8 cellular contexts compared by ENCODE assay signal in the genomic region with DNA sequence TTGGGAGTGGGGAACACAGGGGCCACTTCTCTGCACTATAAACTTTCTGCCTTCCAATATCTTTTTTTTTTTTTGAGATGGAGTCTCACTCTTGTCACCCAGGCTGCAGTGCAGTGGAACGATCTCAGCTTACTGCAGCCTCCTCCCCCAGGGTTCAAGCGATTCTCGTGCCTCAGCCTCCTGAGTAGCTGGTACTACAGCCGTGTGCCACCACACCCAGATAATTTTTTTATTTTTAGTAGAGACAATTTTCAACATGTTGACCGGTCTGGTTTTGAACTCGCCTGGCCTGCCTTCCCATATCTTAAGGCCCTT. TPM values are rescaled to one million over a fixed set of nuclear protein-coding genes. Genes with fewer than 3 reads are reported as not detected.
A peak's percentile ranks its signal among the peaks of the same experiment; 100 is the strongest.
DNase-seq lines count a peak whose midpoint lies in the region; ATAC-seq and TF ChIP-seq lines count a peak whose summit lies in the region.

No MANE protein-coding gene starts in this region.

- no peak overlapping the region for H2AFZ ChIP-seq in SU-DHL-6 (ENCODE audit: low read depth, low read length, severe bottlenecking)
- no peak overlapping the region for H2AFZ ChIP-seq in trophoblast cell (ENCODE audit: insufficient read depth, low read length, poor library complexity)

- no peak overlapping the region for H2BK12ac ChIP-seq in trophoblast cell (ENCODE audit: low read length)

- H3K36me3 ChIP-seq in DOHH2 (ENCODE audit: control insufficient read depth, low read length) (peaks cover 85% of the 10 kb centered on the region), SU-DHL-6 (ENCODE audit: low read length) (peaks cover 42% of the 10 kb centered on the region), trophoblast cell (ENCODE audit: control insufficient read depth in 1 of 2, insufficient read depth in 2 of 2, low read length in 2 of 2) (peaks cover 46 to 49% of the 10 kb centered on the region in 2 experiments)

- no peak for TF ChIP-seq POLR2A in erythroblast (IDR thresholded peaks at IDR 0.05; ENCODE audit: low read length)

- H3K27ac ChIP-seq in DOHH2 (ENCODE audit: low read depth, low read length) = peak overlapping the region; percentile 69
- H3K27ac ChIP-seq in SU-DHL-6 (ENCODE audit: low read depth, low read length) = peak overlapping the region; percentile 84
- H3K27ac ChIP-seq in trophoblast cell (ENCODE audit: low read depth, low read length) = peak overlapping the region; percentile 94

- H3K79me2 ChIP-seq in DOHH2 (ENCODE audit: control insufficient read depth, low read length) = peaks cover 72% of the 10 kb centered on the region
- H3K79me2 ChIP-seq in SU-DHL-6 (ENCODE audit: insufficient read depth, low read length) = peaks cover 26% of the 10 kb centered on the region
- peaks cover 21% of the 10 kb centered on the region for H3K79me2 ChIP-seq in trophoblast cell (ENCODE audit: control insufficient read depth, insufficient read depth, low read length, poor library complexity)

- H3K27me3 ChIP-seq in DOHH2 (ENCODE audit: control insufficient read depth, low read length) = no peaks in the 10 kb centered on the region
- H3K27me3 ChIP-seq in SU-DHL-6 (ENCODE audit: low read length) = no peaks in the 10 kb centered on the region
- H3K27me3 ChIP-seq in trophoblast cell (ENCODE audit: insufficient read depth, low read length) = no peaks in the 10 kb centered on the region

- WGBS in trophoblast cell (ENCODE audit: extremely low coverage, insufficient coverage, insufficient read length) = no CpG with 5 or more reads among the region's 6 CpGs

- no peak overlapping the region for H2AK5ac ChIP-seq in trophoblast cell (ENCODE audit: low read length)

- peak overlapping the region; percentile 80 for H3K4ac ChIP-seq in trophoblast cell (ENCODE audit: low read depth, low read length)

- H3K79me1 ChIP-seq in trophoblast cell (ENCODE audit: low read length) = peaks cover 21% of the 10 kb centered on the region

- peaks cover 24% of the 10 kb centered on the region for H3F3A ChIP-seq in DOHH2 (ENCODE audit: control insufficient read depth, insufficient read depth)
- peaks cover 22% of the 10 kb centered on the region for H3F3A ChIP-seq in SU-DHL-6 (ENCODE audit: insufficient read depth)

- H3K9me3 ChIP-seq in DOHH2 (ENCODE audit: control insufficient read depth, insufficient read depth, low read length) (no peaks in the 10 kb centered on the region), SU-DHL-6 (ENCODE audit: insufficient read depth, low read length) (no peaks in the 10 kb centered on the region), trophoblast cell (ENCODE audit: insufficient read depth, low read depth, low read length) (peaks cover 3% of the 10 kb centered on the region)

- DNase-seq in erythroblast (lab: John Stamatoyannopoulos, UW) (peak; percentile 60 to 76), trophoblast cell (no peak), pons (ENCODE audit: low spot score) (no peak), COR-L47 (lab: John Stamatoyannopoulos, UW) (no peak), kidney tubule cell (ENCODE audit: low spot score) (no peak)

- no peak overlapping the region for H3K23ac ChIP-seq in trophoblast cell (ENCODE audit: low read length)

- no peak overlapping the region for H2BK5ac ChIP-seq in trophoblast cell (ENCODE audit: low read depth, low read length, poor library complexity)

- no peak overlapping the region for H4K12ac ChIP-seq in trophoblast cell (ENCODE audit: low read depth, low read length)

- TF ChIP-seq CTCF in DOHH2 (IDR thresholded peaks at IDR 0.05; ENCODE audit: low read depth, low read length, poor library complexity, severe bottlenecking) (no peak), SU-DHL-6 (IDR thresholded peaks at IDR 0.05; ENCODE audit: insufficient read depth, low read length, poor library complexity, severe bottlenecking) (no peak)

- H3K4me3 ChIP-seq in DOHH2 (ENCODE audit: low read length) (peak overlapping the region; percentile 92), SU-DHL-6 (ENCODE audit: insufficient read depth, low read length, poor library complexity, severe bottlenecking) (peak overlapping the region; percentile 82), trophoblast cell (ENCODE audit: low read depth, low read length) (no peak overlapping the region)

- H4K8ac ChIP-seq in trophoblast cell (ENCODE audit: low read depth, low read length) = no peak overlapping the region

- H3K4me1 ChIP-seq in DOHH2 (ENCODE audit: control insufficient read depth, low read length) (peaks cover 30% of the 10 kb centered on the region), trophoblast cell (ENCODE audit: control insufficient read depth in 1 of 2, insufficient read depth in 2 of 2, low read length in 2 of 2) (peaks cover 17 to 26% of the 10 kb centered on the region in 2 experiments)

- no peak overlapping the region for H3K18ac ChIP-seq in trophoblast cell (ENCODE audit: low read length)

- ATAC-seq in HG03045 (IDR thresholded peaks at IDR 0.05; ENCODE audit: unreplicated experiment) = no peak

- H3K14ac ChIP-seq in trophoblast cell (ENCODE audit: low read length) = no peak overlapping the region

- H3K4me2 ChIP-seq in DOHH2 (ENCODE audit: low read length) (peak overlapping the region; percentile 99), SU-DHL-6 (ENCODE audit: low read depth, low read length, poor library complexity, severe bottlenecking) (peak overlapping the region; percentile 93), trophoblast cell (ENCODE audit: low read length) (peak overlapping the region; percentile 69)

- H4K91ac ChIP-seq in trophoblast cell (ENCODE audit: low read depth, low read length) = no peak overlapping the region

- no peak overlapping the region for H2BK120ac ChIP-seq in trophoblast cell (ENCODE audit: insufficient read depth, low read length, poor library complexity)

- peaks cover 8% of the 10 kb centered on the region for H4K20me1 ChIP-seq in DOHH2 (ENCODE audit: control insufficient read depth, insufficient read depth, low read depth, low read length)
- no peaks in the 10 kb centered on the region for H4K20me1 ChIP-seq in SU-DHL-6 (ENCODE audit: low read depth, low read length)

- H3K9me2 ChIP-seq in DOHH2 (replicated peaks; ENCODE audit: control insufficient read depth, low read length) = no peaks in the 10 kb centered on the region
- no peaks in the 10 kb centered on the region for H3K9me2 ChIP-seq in SU-DHL-6 (replicated peaks; ENCODE audit: insufficient read depth, low read length)

- peak overlapping the region; percentile 97 for H3K9ac ChIP-seq in SU-DHL-6 (ENCODE audit: low read length)
- H3K9ac ChIP-seq in trophoblast cell (ENCODE audit: low read length) = no peak overlapping the region

RNA-seq across cellular contexts. Expression of gene SLC3A2, which starts 1.7 kb away (rescaled TPM):
- polyA plus RNA-seq in trophoblast cell (2013) = 473 and 540 TPM in 2 replicates

RNA-seq across cellular contexts. Expression of gene CHRM1, which starts 38.8 kb away (rescaled TPM):
- polyA plus RNA-seq in trophoblast cell (2013) = not detected in 2 replicates

RNA-seq across cellular contexts. Expression of gene WDR74, which starts 43.0 kb away (rescaled TPM):
- 36.6 and 38.4 TPM in 2 replicates for polyA plus RNA-seq in trophoblast cell (2013)

RNA-seq across cellular contexts. Expression of gene TEX54, which starts 49.7 kb away (rescaled TPM):
- not detected in 2 replicates for polyA plus RNA-seq in trophoblast cell (2013)

RNA-seq across cellular contexts. Expression of gene STX5, which starts 50.5 kb away (rescaled TPM):
- polyA plus RNA-seq in trophoblast cell (2013) = 70.9 and 72.0 TPM in 2 replicates

Comparison
In these comparisons a context has a peak if more than half of its experiments do, and no peak if none do; other contexts are left out.
1. DNase-seq: peak in erythroblast (2 of 2); none in trophoblast cell (0 of 2), pons (single experiment), COR-L47 (single experiment) and kidney tubule cell (single experiment).
2. Peak in every context shown above with its lines, with median percentiles within 50 percentile points of each other: H3K27ac ChIP-seq and H3K4me2 ChIP-seq.